ENCODE assay signal across 10 cellular contexts in genomic region chr19:57342582-57342981, GRCh38.
"Had no signal": no experiment of that assay in that cellular context is flagged by ENCODE, and none has a peak within 500 bp of the region (broad histone marks: within the 10 kb centered on the region; RNA-seq: fewer than 3 reads in every experiment).

No MANE protein-coding gene starts in this region.

- H3K36me3 ChIP-seq: HAP-1 had no signal

- H3K9me3 ChIP-seq: HAP-1 had no signal

- H3K27ac Mint-ChIP-seq: H9, HFFc6 had no signal

- DNase-seq: GM23248, GOT3, H7, H9, HCEC 1CT, HFFc6 had no signal

- H2AFZ ChIP-seq: GM23248 had no signal

- H3K4me1 ChIP-seq: HAP-1 had no signal

- H3K4me3 ChIP-seq: GM23248, HAP-1 had no signal

- H3K4me1 Mint-ChIP-seq: H9 had no signal

- H3K27ac ChIP-seq: GM23248 had no signal

- H3K9me3 Mint-ChIP-seq: H9, HFFc6 had no signal

- FAIRE-seq: H1, H54 had no signal

- H3K9ac ChIP-seq: GM23248 had no signal

- H3K4me3 Mint-ChIP-seq: H9, HFFc6 had no signal

- ATAC-seq: HCT116 had no signal
